Comparison of ENCODE assay signal across 16 cellular contexts in the genomic region with DNA sequence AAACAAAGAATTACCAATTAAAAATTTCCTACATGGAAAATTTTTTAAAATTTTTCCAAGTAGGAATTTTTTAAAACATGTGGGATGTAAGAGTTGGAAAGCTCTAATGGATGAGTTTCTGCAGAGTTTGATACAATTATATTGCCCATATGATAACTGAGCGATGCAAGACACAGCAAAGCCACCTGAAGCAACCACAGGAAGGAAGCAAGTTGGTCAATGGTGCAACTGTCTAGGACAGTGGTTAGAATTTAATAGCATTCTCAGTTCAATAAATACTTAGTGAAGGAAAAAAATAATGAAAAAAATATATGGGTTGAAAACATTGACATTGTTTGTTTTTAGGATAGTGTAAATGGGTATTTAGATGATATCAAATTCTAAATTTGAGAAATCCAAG.
DNase-seq lines count a peak whose midpoint lies in the region; ATAC-seq and TF ChIP-seq lines count a peak whose summit lies in the region.
"Had no signal": no experiment of that assay in that cellular context is flagged by ENCODE, and none has a peak within 500 bp of the region (broad histone marks: within the 10 kb centered on the region; RNA-seq: fewer than 3 reads in every experiment).

No MANE protein-coding gene starts in this region.

- no peaks in the 10 kb centered on the region for H3K36me3 ChIP-seq in MM.1S (replicated peaks; ENCODE audit: insufficient read depth, low read length)
- no peaks in the 10 kb centered on the region for H3K36me3 ChIP-seq in CD8-positive, alpha-beta T cell (ENCODE audit: insufficient read depth, low read length)

- no peak overlapping the region for H3K9ac ChIP-seq in MM.1S (ENCODE audit: low read length)

- POLR2A ChIA-PET in CD8-positive, alpha-beta T cell (lab: Charles Lee), result no interaction called here

- H3F3A ChIP-seq in MM.1S (ENCODE audit: insufficient read depth, low read length), result no peaks in the 10 kb centered on the region

- CTCF ChIA-PET in CD8-positive, alpha-beta T cell (lab: Charles Lee), result no interaction called here

- no peaks in the 10 kb centered on the region for H3K27me3 Mint-ChIP-seq in CD8-positive, alpha-beta T cell (ENCODE audit: low read depth)

- H3K9me3 ChIP-seq in MM.1S (replicated peaks; ENCODE audit: insufficient read depth, low read length), result no peaks in the 10 kb centered on the region
- H3K9me3 ChIP-seq in CD8-positive, alpha-beta T cell (ENCODE audit: low read length), result no peaks in the 10 kb centered on the region

- no peaks in the 10 kb centered on the region for H3K9me2 ChIP-seq in MM.1S (replicated peaks; ENCODE audit: insufficient read depth, low read length)

- DNase-seq in SIG-M5 treated with dmso at 0.1 percent for 504 hours (lab: John Stamatoyannopoulos, UW; ENCODE audit: unreplicated experiment) (peak; percentile 5), SIG-M5 (lab: John Stamatoyannopoulos, UW) (no peak), MM.1S (peak; percentile 26), NOMO-1 treated with dmso at 0.1 percent for 144 hours (lab: John Stamatoyannopoulos, UW; ENCODE audit: unreplicated experiment) (peak; percentile 17)
- no peak for DNase-seq in CD8-positive, alpha-beta T cell
- DNase-seq: H7, NCI-H1092, NCI-H146, NCI-H2081, NCI-H510A, NCI-H82, SHP77 had no signal

- ATAC-seq in CD8-positive, alpha-beta T cell, result no peak
- ATAC-seq in HG03196 (IDR thresholded peaks at IDR 0.05; ENCODE audit: unreplicated experiment) (no peak), SK-N-SH treated with all-trans-retinoic acid at 6 μM for 48 hours (no peak), GM19455 (IDR thresholded peaks at IDR 0.05; ENCODE audit: unreplicated experiment) (no peak)

- H3K79me2 ChIP-seq in MM.1S (ENCODE audit: low read length), result no peaks in the 10 kb centered on the region

- no peak overlapping the region for H3K4me2 ChIP-seq in MM.1S (ENCODE audit: low read depth, low read length)

- no peak overlapping the region for H3K27ac Mint-ChIP-seq in CD8-positive, alpha-beta T cell

- no peaks in the 10 kb centered on the region for H3K9me3 Mint-ChIP-seq in CD8-positive, alpha-beta T cell

- TF ChIP-seq CTCF in MM.1S (IDR thresholded peaks at IDR 0.05; ENCODE audit: low read length), result no peak
- no peak for TF ChIP-seq CTCF in CD8-positive, alpha-beta T cell (IDR thresholded peaks at IDR 0.05)

- no peak overlapping the region for H2AFZ ChIP-seq in MM.1S (ENCODE audit: low read length)

- no peaks in the 10 kb centered on the region for H3K4me1 ChIP-seq in MM.1S (ENCODE audit: low read length)
- no peaks in the 10 kb centered on the region for H3K4me1 ChIP-seq in CD8-positive, alpha-beta T cell (ENCODE audit: insufficient read depth, low read length)

- no peak overlapping the region for H3K4me3 ChIP-seq in MM.1S (ENCODE audit: low read length)
- no peak overlapping the region for H3K4me3 ChIP-seq in CD8-positive, alpha-beta T cell (ENCODE audit: low read depth, low read length)

- H4K20me1 ChIP-seq in MM.1S (ENCODE audit: insufficient read depth, low read length), result no peaks in the 10 kb centered on the region

- H3K4me3 Mint-ChIP-seq in CD8-positive, alpha-beta T cell, result no peak overlapping the region

- no peak overlapping the region for H3K27ac ChIP-seq in MM.1S (ENCODE audit: low read length)
- H3K27ac ChIP-seq in CD8-positive, alpha-beta T cell (ENCODE audit: low read depth, low read length), result no peak overlapping the region
- H3K27ac ChIP-seq: 22Rv1 had no signal

- no peaks in the 10 kb centered on the region for H3K36me3 Mint-ChIP-seq in CD8-positive, alpha-beta T cell

- no peaks in the 10 kb centered on the region for H3K4me1 Mint-ChIP-seq in CD8-positive, alpha-beta T cell (ENCODE audit: low read depth)

- no peaks in the 10 kb centered on the region for H3K27me3 ChIP-seq in MM.1S (replicated peaks; ENCODE audit: insufficient read depth, low read length)
- H3K27me3 ChIP-seq in CD8-positive, alpha-beta T cell (ENCODE audit: insufficient read depth, low read length), result no peaks in the 10 kb centered on the region

- intact Hi-C loops in CD8-positive, alpha-beta T cell (cut with DNase I, micrococcal nuclease), result no loop called here

TF ChIP-seq in SK-N-SH treated with all-trans-retinoic acid at 6 μM for 48 hours, 23 proteins besides CTCF, POLR2A, EP300 and RAD21:
- TF ChIP-seq TOX (CRISPR knock-in tag; IDR thresholded peaks at IDR 0.05; ENCODE audit: borderline replicate concordance) (no peak), ZNF565 (CRISPR knock-in tag; conservative IDR thresholded peaks at IDR 0.05; ENCODE audit: low read depth) (no peak), OSR1 (CRISPR knock-in tag; IDR thresholded peaks at IDR 0.05) (no peak), SNAI2 (CRISPR knock-in tag; IDR thresholded peaks at IDR 0.05) (no peak), ZC3H10 (CRISPR knock-in tag; IDR thresholded peaks at IDR 0.05) (no peak), RARB (CRISPR knock-in tag; IDR thresholded peaks at IDR 0.05) (no peak), GLIS3 (CRISPR knock-in tag; IDR thresholded peaks at IDR 0.05) (no peak), ESRRG (CRISPR knock-in tag; IDR thresholded peaks at IDR 0.05) (no peak), ZNF8 (CRISPR knock-in tag; IDR thresholded peaks at IDR 0.05) (no peak), ISL1 (CRISPR knock-in tag; IDR thresholded peaks at IDR 0.05) (no peak), CREB5 (CRISPR knock-in tag; IDR thresholded peaks at IDR 0.05; ENCODE audit: low read depth) (no peak), CSRNP3 (CRISPR knock-in tag; IDR thresholded peaks at IDR 0.05) (no peak), PPARA (CRISPR knock-in tag; IDR thresholded peaks at IDR 0.05; ENCODE audit: borderline replicate concordance) (no peak), ZFP3 (CRISPR knock-in tag; IDR thresholded peaks at IDR 0.05) (no peak), TCF4 (CRISPR knock-in tag; IDR thresholded peaks at IDR 0.05; ENCODE audit: borderline replicate concordance) (no peak)
- TF ChIP-seq, protein P1, sequence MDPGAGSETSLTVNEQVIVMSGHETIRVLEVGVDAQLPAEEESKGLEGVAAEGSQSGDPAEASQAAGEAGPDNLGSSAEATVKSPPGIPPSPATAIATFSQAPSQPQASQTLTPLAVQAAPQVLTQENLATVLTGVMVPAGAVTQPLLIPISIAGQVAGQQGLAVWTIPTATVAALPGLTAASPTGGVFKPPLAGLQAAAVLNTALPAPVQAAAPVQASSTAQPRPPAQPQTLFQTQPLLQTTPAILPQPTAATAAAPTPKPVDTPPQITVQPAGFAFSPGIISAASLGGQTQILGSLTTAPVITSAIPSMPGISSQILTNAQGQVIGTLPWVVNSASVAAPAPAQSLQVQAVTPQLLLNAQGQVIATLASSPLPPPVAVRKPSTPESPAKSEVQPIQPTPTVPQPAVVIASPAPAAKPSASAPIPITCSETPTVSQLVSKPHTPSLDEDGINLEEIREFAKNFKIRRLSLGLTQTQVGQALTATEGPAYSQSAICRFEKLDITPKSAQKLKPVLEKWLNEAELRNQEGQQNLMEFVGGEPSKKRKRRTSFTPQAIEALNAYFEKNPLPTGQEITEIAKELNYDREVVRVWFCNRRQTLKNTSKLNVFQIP (CRISPR knock-in tag; IDR thresholded peaks at IDR 0.05; ENCODE audit: borderline replicate concordance, low read depth), result no peak

Comparison
In these comparisons a context has a peak if more than half of its experiments do, and no peak if none do; other contexts are left out.
1. DNase-seq: peak in SIG-M5 treated with dmso at 0.1 percent for 504 hours (single experiment), MM.1S (single experiment) and NOMO-1 treated with dmso at 0.1 percent for 144 hours (single experiment); none in SIG-M5 (single experiment) and CD8-positive, alpha-beta T cell (0 of 7).